26 cellular contexts compared by ENCODE assay signal in genomic region chr16:83365166-83365565, GRCh38.
DNase-seq lines count a peak whose midpoint lies in the region; ATAC-seq, FAIRE-seq and TF ChIP-seq lines count a peak whose summit lies in the region.
"Had no signal": no experiment of that assay in that cellular context is flagged by ENCODE, and none has a peak within 500 bp of the region (broad histone marks: within the 10 kb centered on the region; RNA-seq: fewer than 3 reads in every experiment).

No MANE protein-coding gene starts in this region.

- no peak for ATAC-seq in GM18867 (IDR thresholded peaks at IDR 0.05; ENCODE audit: unreplicated experiment)
- ATAC-seq: activated CD8-positive, alpha-beta memory T cell treated with anti-CD3 and anti-CD28 coated beads, Interleukin-2, amount 10 ng/mL, durations not matched to agents 7 days and 5 days; GM23338; naive thymus-derived CD4-positive, alpha-beta T cell; Panc1; right cardiac atrium had no signal

- DNase-seq in A172 (ENCODE audit: low spot score), result peak; percentile 78
- DNase-seq in H54 (ENCODE audit: insufficient read length, low spot score), result no peak
- DNase-seq in bronchial epithelial cell (ENCODE audit: low read depth), result peak; percentile 90
- DNase-seq in glomerular endothelial cell (ENCODE audit: extremely low read depth, low read depth, low spot score), result peak; percentile 68
- no peak for DNase-seq in stimulated activated naive CD4-positive, alpha-beta T cell (lab: John Stamatoyannopoulos, UW)
- DNase-seq in central memory CD4-positive, alpha-beta T cell, result no peak
- DNase-seq in coronary artery (ENCODE audit: low spot score), result no peak
- DNase-seq: activated CD4-positive, alpha-beta T cell treated with anti-CD3 and anti-CD28 coated beads, Interleukin-2, amount 10 ng/mL, durations not matched to agents 7 days and 5 days; activated CD8-positive, alpha-beta memory T cell treated with anti-CD3 and anti-CD28 coated beads, Interleukin-2, amount 10 ng/mL, durations not matched to agents 7 days and 5 days; C1 segment of cervical spinal cord; DND-41; glutamatergic neuron; naive thymus-derived CD4-positive, alpha-beta T cell; NCI-H1436; NCI-H510A treated with DMSO at 0.1 percent for 48 hours; right cardiac atrium; stimulated activated CD8-positive, alpha-beta memory T cell treated with anti-CD3 and anti-CD28 coated beads, Interleukin-4, amount 100 ng/mL, for 48 hours; T-helper 2 cell; upper lobe of left lung; WERI-Rb-1 had no signal

- no peak for TF ChIP-seq POLR2A in H54 (IDR thresholded peaks at IDR 0.05; ENCODE audit: low read depth, low read length)

- no peaks in the 10 kb centered on the region for H3K36me3 ChIP-seq in bronchial epithelial cell (ENCODE audit: control insufficient read depth, insufficient read depth, low read length)
- H3K36me3 ChIP-seq: upper lobe of left lung, WERI-Rb-1 had no signal

- peak; percentile 53 for FAIRE-seq in H54 (lab: Jason Lieb, UNC)
- FAIRE-seq in bronchial epithelial cell (lab: Jason Lieb, UNC), result no peak
- FAIRE-seq: A204.1, colon had no signal

- no peak overlapping the region for H3K4me3 ChIP-seq in bronchial epithelial cell (ENCODE audit: low read depth, low read length)
- no peak overlapping the region for H3K4me3 ChIP-seq in coronary artery
- H3K4me3 ChIP-seq: GM23338, upper lobe of left lung had no signal

- TF ChIP-seq CTCF in bronchial epithelial cell (IDR thresholded peaks at IDR 0.05; ENCODE audit: insufficient read depth, low read length, severe bottlenecking) (no peak), coronary artery (IDR thresholded peaks at IDR 0.05) (no peak)

- no peaks in the 10 kb centered on the region for H3K27me3 ChIP-seq in bronchial epithelial cell (ENCODE audit: control insufficient read depth, insufficient read depth, low read length)
- H3K27me3 ChIP-seq: upper lobe of left lung had no signal

- no peak overlapping the region for H3K27ac ChIP-seq in coronary artery
- H3K27ac ChIP-seq: HL-60, upper lobe of left lung, WERI-Rb-1 had no signal

Comparison
In these comparisons a context has a peak if more than half of its experiments do, and no peak if none do; other contexts are left out.
1. DNase-seq: peak in A172 (single experiment), bronchial epithelial cell (single experiment) and glomerular endothelial cell (single experiment); none in H54 (single experiment), stimulated activated naive CD4-positive, alpha-beta T cell (0 of 6), central memory CD4-positive, alpha-beta T cell (single experiment) and coronary artery (single experiment).